Comparison of ENCODE assay signal across 1 cellular context in genomic region chr19:5403968-5404640, GRCh38.
TF ChIP-seq lines count a peak whose summit lies in the region.

No MANE protein-coding gene starts in this region.

TF ChIP-seq in HepG2, 621 proteins besides CTCF, POLR2A, EP300 and RAD21 (continued from another document and continues in another):
- TF ChIP-seq, protein P1, sequence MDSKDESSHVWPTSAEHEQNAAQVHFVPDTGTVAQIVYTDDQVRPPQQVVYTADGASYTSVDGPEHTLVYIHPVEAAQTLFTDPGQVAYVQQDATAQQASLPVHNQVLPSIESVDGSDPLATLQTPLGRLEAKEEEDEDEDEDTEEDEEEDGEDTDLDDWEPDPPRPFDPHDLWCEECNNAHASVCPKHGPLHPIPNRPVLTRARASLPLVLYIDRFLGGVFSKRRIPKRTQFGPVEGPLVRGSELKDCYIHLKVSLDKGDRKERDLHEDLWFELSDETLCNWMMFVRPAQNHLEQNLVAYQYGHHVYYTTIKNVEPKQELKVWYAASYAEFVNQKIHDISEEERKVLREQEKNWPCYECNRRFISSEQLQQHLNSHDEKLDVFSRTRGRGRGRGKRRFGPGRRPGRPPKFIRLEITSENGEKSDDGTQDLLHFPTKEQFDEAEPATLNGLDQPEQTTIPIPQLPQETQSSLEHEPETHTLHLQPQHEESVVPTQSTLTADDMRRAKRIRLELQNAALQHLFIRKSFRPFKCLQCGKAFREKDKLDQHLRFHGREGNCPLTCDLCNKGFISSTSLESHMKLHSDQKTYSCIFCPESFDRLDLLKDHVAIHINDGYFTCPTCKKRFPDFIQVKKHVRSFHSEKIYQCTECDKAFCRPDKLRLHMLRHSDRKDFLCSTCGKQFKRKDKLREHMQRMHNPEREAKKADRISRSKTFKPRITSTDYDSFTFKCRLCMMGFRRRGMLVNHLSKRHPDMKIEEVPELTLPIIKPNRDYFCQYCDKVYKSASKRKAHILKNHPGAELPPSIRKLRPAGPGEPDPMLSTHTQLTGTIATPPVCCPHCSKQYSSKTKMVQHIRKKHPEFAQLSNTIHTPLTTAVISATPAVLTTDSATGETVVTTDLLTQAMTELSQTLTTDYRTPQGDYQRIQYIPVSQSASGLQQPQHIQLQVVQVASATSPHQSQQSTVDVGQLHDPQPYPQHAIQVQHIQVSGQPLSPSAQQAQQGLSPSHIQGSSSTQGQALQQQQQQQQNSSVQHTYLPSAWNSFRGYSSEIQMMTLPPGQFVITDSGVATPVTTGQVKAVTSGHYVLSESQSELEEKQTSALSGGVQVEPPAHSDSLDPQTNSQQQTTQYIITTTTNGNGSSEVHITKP (CRISPR knock-in tag; IDR thresholded peaks at IDR 0.05; ENCODE audit: low read depth): peak; percentile 71
- TF ChIP-seq ZNF577 (CRISPR knock-in tag; IDR thresholded peaks at IDR 0.05; ENCODE audit: borderline replicate concordance, low read depth) (no peak), RARG (CRISPR knock-in tag; IDR thresholded peaks at IDR 0.05; ENCODE audit: low read depth) (no peak), GPN1 (CRISPR knock-in tag; IDR thresholded peaks at IDR 0.05; ENCODE audit: borderline replicate concordance) (no peak), HNRNPL (IDR thresholded peaks at IDR 0.05; ENCODE audit: low read depth, low read length) (no peak), MEIS2 (CRISPR knock-in tag; IDR thresholded peaks at IDR 0.05) (peak; percentile 87; the same call in 1 of the 2 replicates), BRF2 (CRISPR knock-in tag; IDR thresholded peaks at IDR 0.05) (no peak), ZNF607 (CRISPR knock-in tag; IDR thresholded peaks at IDR 0.05; ENCODE audit: borderline replicate concordance) (peak; percentile 77; the same call in 1 of the 2 replicates), SSRP1 (CRISPR knock-in tag; IDR thresholded peaks at IDR 0.05) (no peak), POLR2G (IDR thresholded peaks at IDR 0.05; ENCODE audit: low read depth, low read length) (no peak), CCDC6 (CRISPR knock-in tag; IDR thresholded peaks at IDR 0.05) (0 out of 2 replicates have a peak, but pooled peaks have one; percentile 43), SAFB2 (CRISPR knock-in tag; IDR thresholded peaks at IDR 0.05; ENCODE audit: borderline replicate concordance, low read depth) (no peak), BORCS8-MEF2B (CRISPR knock-in tag; IDR thresholded peaks at IDR 0.05) (peak; percentile 87), CREB1 (IDR thresholded peaks at IDR 0.05) (no peak), CREB1 (CRISPR knock-in tag; IDR thresholded peaks at IDR 0.05) (no peak), PBX2 (CRISPR knock-in tag; IDR thresholded peaks at IDR 0.05) (no peak), SMAD9 (CRISPR knock-in tag; IDR thresholded peaks at IDR 0.05) (no peak), ZNF775 (CRISPR knock-in tag; IDR thresholded peaks at IDR 0.05; ENCODE audit: borderline replicate concordance) (no peak), ISL2 (CRISPR knock-in tag; IDR thresholded peaks at IDR 0.05) (peak; percentile 61; the same call in 1 of the 2 replicates), FOXJ3 (CRISPR knock-in tag; IDR thresholded peaks at IDR 0.05; ENCODE audit: borderline replicate concordance) (no peak), MED13 (CRISPR knock-in tag; IDR thresholded peaks at IDR 0.05) (no peak), ZNF232 (CRISPR knock-in tag; IDR thresholded peaks at IDR 0.05; ENCODE audit: borderline replicate concordance) (peak; percentile 97), ZNF652 (CRISPR knock-in tag; IDR thresholded peaks at IDR 0.05; ENCODE audit: borderline replicate concordance, low read depth) (peak; percentile 28; the same call in 1 of the 2 replicates), ZNF543 (CRISPR knock-in tag; IDR thresholded peaks at IDR 0.05) (0 out of 2 replicates have a peak, but pooled peaks have one; percentile 63), KDM3A (CRISPR knock-in tag; IDR thresholded peaks at IDR 0.05; ENCODE audit: low read depth) (peak; percentile 57; the same call in 1 of the 2 replicates), ZNF407 (CRISPR knock-in tag; IDR thresholded peaks at IDR 0.05; ENCODE audit: not compliant biosample characterization) (no peak), ZMYM2 (CRISPR knock-in tag; IDR thresholded peaks at IDR 0.05) (no peak), SALL2 (CRISPR knock-in tag; IDR thresholded peaks at IDR 0.05) (no peak), SP4 (CRISPR knock-in tag; IDR thresholded peaks at IDR 0.05) (no peak), ZNF530 (CRISPR knock-in tag; IDR thresholded peaks at IDR 0.05; ENCODE audit: low read depth) (peak; percentile 78; the same call in 1 of the 2 replicates), POGK (CRISPR knock-in tag; conservative IDR thresholded peaks at IDR 0.05) (0 out of 2 replicates have a peak, but pooled peaks have one; percentile 67), REPIN1 (CRISPR knock-in tag; IDR thresholded peaks at IDR 0.05; ENCODE audit: borderline replicate concordance, low read depth) (no peak), ATM (IDR thresholded peaks at IDR 0.05; ENCODE audit: borderline replicate concordance) (no peak)
- TF ChIP-seq, protein P2, sequence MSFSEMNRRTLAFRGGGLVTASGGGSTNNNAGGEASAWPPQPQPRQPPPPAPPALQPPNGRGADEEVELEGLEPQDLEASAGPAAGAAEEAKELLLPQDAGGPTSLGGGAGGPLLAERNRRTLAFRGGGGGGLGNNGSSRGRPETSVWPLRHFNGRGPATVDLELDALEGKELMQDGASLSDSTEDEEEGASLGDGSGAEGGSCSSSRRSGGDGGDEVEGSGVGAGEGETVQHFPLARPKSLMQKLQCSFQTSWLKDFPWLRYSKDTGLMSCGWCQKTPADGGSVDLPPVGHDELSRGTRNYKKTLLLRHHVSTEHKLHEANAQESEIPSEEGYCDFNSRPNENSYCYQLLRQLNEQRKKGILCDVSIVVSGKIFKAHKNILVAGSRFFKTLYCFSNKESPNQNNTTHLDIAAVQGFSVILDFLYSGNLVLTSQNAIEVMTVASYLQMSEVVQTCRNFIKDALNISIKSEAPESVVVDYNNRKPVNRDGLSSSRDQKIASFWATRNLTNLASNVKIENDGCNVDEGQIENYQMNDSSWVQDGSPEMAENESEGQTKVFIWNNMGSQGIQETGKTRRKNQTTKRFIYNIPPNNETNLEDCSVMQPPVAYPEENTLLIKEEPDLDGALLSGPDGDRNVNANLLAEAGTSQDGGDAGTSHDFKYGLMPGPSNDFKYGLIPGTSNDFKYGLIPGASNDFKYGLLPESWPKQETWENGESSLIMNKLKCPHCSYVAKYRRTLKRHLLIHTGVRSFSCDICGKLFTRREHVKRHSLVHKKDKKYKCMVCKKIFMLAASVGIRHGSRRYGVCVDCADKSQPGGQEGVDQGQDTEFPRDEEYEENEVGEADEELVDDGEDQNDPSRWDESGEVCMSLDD (CRISPR knock-in tag; IDR thresholded peaks at IDR 0.05; ENCODE audit: borderline replicate concordance): 0 out of 2 replicates have a peak, but pooled peaks have one; percentile 61
- TF ChIP-seq, protein P3, sequence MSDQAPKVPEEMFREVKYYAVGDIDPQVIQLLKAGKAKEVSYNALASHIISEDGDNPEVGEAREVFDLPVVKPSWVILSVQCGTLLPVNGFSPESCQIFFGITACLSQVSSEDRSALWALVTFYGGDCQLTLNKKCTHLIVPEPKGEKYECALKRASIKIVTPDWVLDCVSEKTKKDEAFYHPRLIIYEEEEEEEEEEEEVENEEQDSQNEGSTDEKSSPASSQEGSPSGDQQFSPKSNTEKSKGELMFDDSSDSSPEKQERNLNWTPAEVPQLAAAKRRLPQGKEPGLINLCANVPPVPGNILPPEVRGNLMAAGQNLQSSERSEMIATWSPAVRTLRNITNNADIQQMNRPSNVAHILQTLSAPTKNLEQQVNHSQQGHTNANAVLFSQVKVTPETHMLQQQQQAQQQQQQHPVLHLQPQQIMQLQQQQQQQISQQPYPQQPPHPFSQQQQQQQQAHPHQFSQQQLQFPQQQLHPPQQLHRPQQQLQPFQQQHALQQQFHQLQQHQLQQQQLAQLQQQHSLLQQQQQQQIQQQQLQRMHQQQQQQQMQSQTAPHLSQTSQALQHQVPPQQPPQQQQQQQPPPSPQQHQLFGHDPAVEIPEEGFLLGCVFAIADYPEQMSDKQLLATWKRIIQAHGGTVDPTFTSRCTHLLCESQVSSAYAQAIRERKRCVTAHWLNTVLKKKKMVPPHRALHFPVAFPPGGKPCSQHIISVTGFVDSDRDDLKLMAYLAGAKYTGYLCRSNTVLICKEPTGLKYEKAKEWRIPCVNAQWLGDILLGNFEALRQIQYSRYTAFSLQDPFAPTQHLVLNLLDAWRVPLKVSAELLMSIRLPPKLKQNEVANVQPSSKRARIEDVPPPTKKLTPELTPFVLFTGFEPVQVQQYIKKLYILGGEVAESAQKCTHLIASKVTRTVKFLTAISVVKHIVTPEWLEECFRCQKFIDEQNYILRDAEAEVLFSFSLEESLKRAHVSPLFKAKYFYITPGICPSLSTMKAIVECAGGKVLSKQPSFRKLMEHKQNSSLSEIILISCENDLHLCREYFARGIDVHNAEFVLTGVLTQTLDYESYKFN (CRISPR knock-in tag; conservative IDR thresholded peaks at IDR 0.05): no peak
